ENCODE assay signal across 8 cellular contexts in the genomic region with DNA sequence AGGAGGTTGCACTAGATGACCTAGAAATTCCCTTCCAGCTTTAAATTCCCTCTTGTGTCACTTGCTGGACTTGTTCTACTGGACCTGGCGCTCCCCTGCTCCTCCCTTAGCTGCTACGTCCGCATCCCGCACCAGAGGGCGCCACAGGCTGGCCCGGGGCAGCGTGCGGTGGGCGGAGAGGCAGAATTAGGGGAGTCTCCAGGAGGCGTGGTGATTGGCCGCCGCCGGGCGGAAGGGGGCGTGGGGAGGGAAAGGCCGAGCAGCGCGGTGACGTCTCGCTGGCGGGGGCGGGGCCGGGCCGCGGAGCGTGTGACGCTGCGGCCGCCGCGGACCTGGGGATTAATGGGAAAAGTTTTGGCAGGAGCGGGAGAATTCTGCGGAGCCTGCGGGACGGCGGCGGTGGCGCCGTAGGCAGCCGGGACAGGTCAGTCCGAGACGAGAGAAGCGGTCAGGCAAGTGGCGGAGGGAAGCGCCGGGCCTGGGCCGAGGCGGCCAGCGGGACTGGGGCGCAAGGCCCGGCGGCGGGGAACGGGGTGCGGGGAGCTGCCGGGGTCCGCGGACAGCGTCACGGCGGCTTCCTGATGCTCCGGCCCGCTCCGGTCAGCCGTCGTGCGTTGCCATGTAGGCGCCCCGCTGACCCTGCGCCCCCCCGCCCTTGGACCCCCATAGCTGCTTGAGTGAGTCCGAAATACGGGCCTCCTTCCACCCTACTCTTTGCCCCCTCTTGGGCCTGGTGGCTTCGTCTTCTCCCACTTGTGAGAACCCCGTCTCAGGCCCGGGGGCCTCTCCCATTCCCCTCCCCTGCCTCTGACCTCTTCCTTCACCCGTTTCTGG.
DNase-seq lines count a peak whose midpoint lies in the region; ATAC-seq and FAIRE-seq lines count a peak whose summit lies in the region.

Gene PPARD, plus strand, starts transcription at position 301 of the 834 bp plus-strand sequence. CDS start 68,530 bp downstream, outside the sequence.

- peak; percentile 88 for ATAC-seq in HG03457 (IDR thresholded peaks at IDR 0.05; ENCODE audit: unreplicated experiment)

- peak; percentile 100 for DNase-seq in GM19239 (ENCODE audit: insufficient read length, low spot score)
- DNase-seq in NCI-H524 (lab: John Stamatoyannopoulos, UW) = peak; percentile 87 to 94
- DNase-seq in activated CD4-positive, alpha-beta T cell treated with anti-CD3 and anti-CD28 coated beads for 4 hours = peak; percentile 97 to 98
- peak; percentile 99 for DNase-seq in left kidney (ENCODE audit: low read depth, low spot score)
- peak; percentile 99 for DNase-seq in stimulated activated CD4-positive, alpha-beta T cell treated with anti-CD3 and anti-CD28 coated beads, Interleukin-2, amount 100 ng/mL, for 24 hours

- peak within 1 kb of the TSS; percentile 89 for H3K9ac ChIP-seq in BLaER1

- peak within 1 kb of the TSS; percentile 93 for H3K4me3 ChIP-seq in BLaER1

- peak within 1 kb of the TSS; percentile 97 for H3K4me2 ChIP-seq in BLaER1

- H3K27ac ChIP-seq in BLaER1 (peak within 1 kb of the TSS; percentile 79), cingulate gyrus (ENCODE audit: low read depth, low read length) (peak within 1 kb of the TSS; percentile 60)

- peaks cover 48% of the 10 kb centered on the region for H4K20me1 ChIP-seq in BLaER1

- FAIRE-seq in GM19239 (lab: Jason Lieb, UNC) = peak; percentile 90

- no peaks in the 10 kb centered on the region for H3K9me3 ChIP-seq in BLaER1

- H3K36me3 ChIP-seq in BLaER1 = peaks cover 24% of the 10 kb centered on the region

- H3K27me3 ChIP-seq in BLaER1 = no peaks in the 10 kb centered on the region

- H3K4me1 ChIP-seq in BLaER1 = peaks cover 51% of the 10 kb centered on the region

Comparison
In these comparisons a context has a peak if more than half of its experiments do, and no peak if none do; other contexts are left out.
1. Peak in every context shown above with its lines: DNase-seq, ATAC-seq, H3K4me3 ChIP-seq and H3K27ac ChIP-seq.